Comparison of ENCODE assay signal across 12 cellular contexts in genomic region chr14:105470812-105471771, GRCh38. TPM values are rescaled to one million over a fixed set of nuclear protein-coding genes. Genes with fewer than 3 reads are reported as not detected.
DNase-seq lines count a peak whose midpoint lies in the region; TF ChIP-seq lines count a peak whose summit lies in the region.
"Had no signal": no experiment of that assay in that cellular context is flagged by ENCODE, and none has a peak within 500 bp of the region (broad histone marks: within the 10 kb centered on the region; RNA-seq: fewer than 3 reads in every experiment).

No MANE protein-coding gene starts in this region.

- POLR2A ChIA-PET in A673 (lab: Charles Lee; ENCODE audit: low non-redundant PET): interaction anchor here (0.6 kb wide), 1 partner anchor 28 kb away, joined by 5 read pairs; no protein-coding TSS in a partner anchor

- in situ Hi-C loops in astrocyte of the spinal cord (cut with HindIII; ENCODE audit: low sequenced_read_pairs): no loop called here

- peak; percentile 67 for TF ChIP-seq EP300 in Ishikawa (IDR thresholded peaks at IDR 0.05; ENCODE audit: borderline replicate concordance)

- peaks cover 46% of the 10 kb centered on the region for H3K4me1 ChIP-seq in A673 (ENCODE audit: insufficient read depth, low read length, poor library complexity, severe bottlenecking)

- no peak overlapping the region for H3K4me3 ChIP-seq in A673 (ENCODE audit: low read depth, low read length, poor library complexity, severe bottlenecking)
- H3K4me3 ChIP-seq in astrocyte of the spinal cord (ENCODE audit: low read depth, low read length): no peak overlapping the region

- peak; percentile 59 for DNase-seq in A673 (ENCODE audit: low spot score)
- peak; percentile 25 for DNase-seq in astrocyte of the spinal cord (ENCODE audit: low read depth, low spot score)
- no peak for DNase-seq in stimulated activated CD4-positive, alpha-beta T cell treated with anti-CD3 and anti-CD28 coated beads, Interleukin-2, amount 100 ng/mL, for 48 hours
- DNase-seq in stimulated activated CD4-positive, alpha-beta T cell treated with anti-CD3 and anti-CD28 coated beads, Interleukin-2, amount 100 ng/mL, for 24 hours: no peak
- no peak for DNase-seq in C1 segment of cervical spinal cord (lab: John Stamatoyannopoulos, UW)
- no peak for DNase-seq in activated CD8-positive, alpha-beta memory T cell treated with anti-CD3 and anti-CD28 coated beads, Interleukin-2, amount 50 U/mL, for 48 hours
- DNase-seq: activated CD4-positive, CD25-positive, alpha-beta regulatory T cell; CD4-positive, alpha-beta T cell; naive thymus-derived CD8-positive, alpha-beta T cell; OCI-M1 had no signal

- peak overlapping the region; percentile 77 for H3K27ac ChIP-seq in A673 (ENCODE audit: low read depth, low read length, poor library complexity, severe bottlenecking)
- H3K27ac ChIP-seq in layer of hippocampus (ENCODE audit: low read depth, low read length): peak overlapping the region; percentile 62

- TF ChIP-seq RAD21 in Ishikawa (IDR thresholded peaks at IDR 0.05; ENCODE audit: low read depth): peak; percentile 12; the same call in 1 of the 2 replicates

- intact Hi-C loops in A673 (cut with micrococcal nuclease; ENCODE audit: unreplicated experiment): no loop called here

- CTCF ChIA-PET in A673 (lab: Charles Lee): interaction anchor here (0.6 to 2.0 kb wide), 5 partner anchors 10 to 100 kb away, joined by 3 to 17 read pairs (median 5); no protein-coding TSS in a partner anchor

- no TSS peak for BruUV-seq in A673 (replicated peaks; lab: Mats Ljungman, UMichigan)

- no peaks in the 10 kb centered on the region for H3K9me3 ChIP-seq in A673 (ENCODE audit: low read depth, low read length, poor library complexity, severe bottlenecking)

- H3K36me3 ChIP-seq in A673 (ENCODE audit: insufficient read depth, low read length, poor library complexity, severe bottlenecking): peaks cover 20% of the 10 kb centered on the region

- H3K27me3 ChIP-seq in A673 (replicated peaks; ENCODE audit: insufficient read depth, low read depth, low read length, poor library complexity): no peaks in the 10 kb centered on the region
- H3K27me3 ChIP-seq in layer of hippocampus (ENCODE audit: control insufficient read depth, insufficient read depth, low read length): peaks cover 2% of the 10 kb centered on the region

- TF ChIP-seq CTCF in A673 (conservative IDR thresholded peaks at IDR 0.05; ENCODE audit: low read depth, low read length) (peak; percentile 27; the same call in 1 of the 2 replicates), astrocyte of the spinal cord (IDR thresholded peaks at IDR 0.05; ENCODE audit: low read depth, low read length) (peak; percentile 21)

TF ChIP-seq in Ishikawa, 13 proteins besides CTCF, POLR2A, EP300 and RAD21:
- TF ChIP-seq ZBTB7A (IDR thresholded peaks at IDR 0.05; ENCODE audit: low read depth): no peak; the same call in none of the 2 replicates
- TF ChIP-seq REST (IDR thresholded peaks at IDR 0.05; ENCODE audit: low read depth): no peak
- peak; percentile 72; the same call in 1 of the 2 replicates for TF ChIP-seq TCF12 (IDR thresholded peaks at IDR 0.05; ENCODE audit: low read depth)
- peak; percentile 51; the same call in 1 of the 2 replicates for TF ChIP-seq EGR1 (IDR thresholded peaks at IDR 0.05)
- 0 out of 2 replicates have a peak, but pooled peaks have one; percentile 8 for TF ChIP-seq TEAD4 (IDR thresholded peaks at IDR 0.05)
- TF ChIP-seq CEBPB (IDR thresholded peaks at IDR 0.05): no peak
- peak; percentile 31; the same call in 1 of the 2 replicates for TF ChIP-seq MAX (IDR thresholded peaks at IDR 0.05)
- TF ChIP-seq TAF1 (IDR thresholded peaks at IDR 0.05; ENCODE audit: low read depth): no peak
- no peak for TF ChIP-seq FOXM1 (IDR thresholded peaks at IDR 0.05; ENCODE audit: borderline replicate concordance, low read depth)
- peak; percentile 96 for TF ChIP-seq NFIC (IDR thresholded peaks at IDR 0.05)
- TF ChIP-seq USF1 (IDR thresholded peaks at IDR 0.05): no peak
- TF ChIP-seq YY1 (IDR thresholded peaks at IDR 0.05; ENCODE audit: low read depth): no peak
- TF ChIP-seq CREB1 (IDR thresholded peaks at IDR 0.05; ENCODE audit: low read depth): no peak

RNA-seq across cellular contexts. Expression of gene CRIP2, which starts 3.5 kb away (rescaled TPM):
- 154 and 192 TPM in 2 replicates for total RNA-seq in A673 (2021)

RNA-seq across cellular contexts. Expression of gene CRIP1, which starts 15.6 kb away (rescaled TPM):
- 42.4 and 47.7 TPM in 2 replicates for total RNA-seq in A673 (2021)

RNA-seq across cellular contexts. Expression of gene TEDC1, which starts 20.0 kb away (rescaled TPM):
- 34.0 and 48.0 TPM in 2 replicates for total RNA-seq in A673 (2021)

RNA-seq across cellular contexts. Expression of gene MTA1, which starts 51.5 kb away (rescaled TPM):
- total RNA-seq in A673 (2021): 238 and 250 TPM in 2 replicates

RNA-seq across cellular contexts. Expression of gene TMEM121, which starts 55.3 kb away (rescaled TPM):
- total RNA-seq in A673 (2021): 3.1 and 4.7 TPM in 2 replicates

Comparison
In these comparisons a context has a peak if more than half of its experiments do, and no peak if none do; other contexts are left out.
1. DNase-seq: peak in A673 (single experiment) and astrocyte of the spinal cord (single experiment); none in stimulated activated CD4-positive, alpha-beta T cell treated with anti-CD3 and anti-CD28 coated beads, Interleukin-2, amount 100 ng/mL, for 48 hours (0 of 2), stimulated activated CD4-positive, alpha-beta T cell treated with anti-CD3 and anti-CD28 coated beads, Interleukin-2, amount 100 ng/mL, for 24 hours (0 of 2), C1 segment of cervical spinal cord (0 of 14) and activated CD8-positive, alpha-beta memory T cell treated with anti-CD3 and anti-CD28 coated beads, Interleukin-2, amount 50 U/mL, for 48 hours (single experiment).